ENCODE assay signal across 8 cellular contexts in genomic region chr19:45451850-45452387, GRCh38. TPM values are rescaled to one million over a fixed set of nuclear protein-coding genes. Genes with fewer than 3 reads are reported as not detected.
DNase-seq lines count a peak whose midpoint lies in the region; ATAC-seq and TF ChIP-seq lines count a peak whose summit lies in the region.
"Had no signal": no experiment of that assay in that cellular context is flagged by ENCODE, and none has a peak within 500 bp of the region (broad histone marks: within the 10 kb centered on the region; RNA-seq: fewer than 3 reads in every experiment).

No MANE protein-coding gene starts in this region.

- H3K9me3 ChIP-seq in body of pancreas, result no peaks in the 10 kb centered on the region
- H3K9me3 ChIP-seq: adrenal gland had no signal

- H3K4me3 ChIP-seq in body of pancreas, result no peak overlapping the region

- peak overlapping the region; percentile 17 to 92 (median 83) for H3K27ac ChIP-seq in body of pancreas

- H3K27ac Mint-ChIP-seq in IgD-negative memory B cell, result peak overlapping the region; percentile 97 to 99 (median 98)
- peak overlapping the region; percentile 96 for H3K27ac Mint-ChIP-seq in progenitor cell of endocrine pancreas

- H3K27me3 ChIP-seq in body of pancreas, result no peaks in the 10 kb centered on the region
- H3K27me3 ChIP-seq: adrenal gland had no signal

- peaks cover 29 to 35% (median 29%) of the 10 kb centered on the region in 3 donors for H3K4me1 Mint-ChIP-seq in IgD-negative memory B cell
- H3K4me1 Mint-ChIP-seq in progenitor cell of endocrine pancreas (ENCODE audit: low read depth), result peaks cover 36% of the 10 kb centered on the region

- DNase-seq in body of pancreas (no peak), progenitor cell of endocrine pancreas (ENCODE audit: low spot score, unreplicated experiment) (no peak), NCI-H1105 treated with DMSO at 0.1 percent for 48 hours (lab: John Stamatoyannopoulos, UW) (no peak)
- DNase-seq: SHP77 had no signal

- H3K4me1 ChIP-seq in body of pancreas, result peaks cover 43% of the 10 kb centered on the region

- ATAC-seq in body of pancreas (no peak), GM19351 (IDR thresholded peaks at IDR 0.05; ENCODE audit: unreplicated experiment) (no peak), HG02678 (IDR thresholded peaks at IDR 0.05; ENCODE audit: unreplicated experiment) (no peak)

- TF ChIP-seq POLR2A in body of pancreas (IDR thresholded peaks at IDR 0.05), result no peak

- no peak for TF ChIP-seq CTCF in body of pancreas (IDR thresholded peaks at IDR 0.05)
- TF ChIP-seq CTCF in progenitor cell of endocrine pancreas (IDR thresholded peaks at IDR 0.05; ENCODE audit: unreplicated experiment), result no peak

- H3K4me3 Mint-ChIP-seq in IgD-negative memory B cell (peak overlapping the region; percentile 85 to 94 (median 90)), progenitor cell of endocrine pancreas (ENCODE audit: low read depth) (peak overlapping the region; percentile 79)

- WGBS in body of pancreas, 2 donors, result 70 to 77% methylated on average over 12 of the region's 12 CpGs

- no peaks in the 10 kb centered on the region for H3K36me3 ChIP-seq in body of pancreas (replicated peaks in 1 of 2; ENCODE audit: insufficient read depth in 1 of 2, low read depth in 2 of 2)
- H3K36me3 ChIP-seq: adrenal gland had no signal

- H3K27me3 Mint-ChIP-seq in IgD-negative memory B cell (peaks cover 3% of the 10 kb centered on the region), progenitor cell of endocrine pancreas (no peaks in the 10 kb centered on the region)

- H3K36me3 Mint-ChIP-seq in IgD-negative memory B cell (peaks cover 3% of the 10 kb centered on the region), progenitor cell of endocrine pancreas (ENCODE audit: insufficient read depth) (no peaks in the 10 kb centered on the region)

- intact Hi-C loops in body of pancreas (cut with DNase I), result no loop called here

- no peaks in the 10 kb centered on the region for H3K9me3 Mint-ChIP-seq in IgD-negative memory B cell
- no peaks in the 10 kb centered on the region for H3K9me3 Mint-ChIP-seq in progenitor cell of endocrine pancreas (ENCODE audit: low read depth)

RNA-seq across cellular contexts. Expression of gene FOSB, which starts 15.9 kb away (rescaled TPM):
- 48.1 TPM for polyA plus RNA-seq in IgD-negative memory B cell
- total RNA-seq in body of pancreas (10 to 100 TPM in 1 of 2 donors, 1 to 10 TPM in 1; 4.2 to 84.7 TPM), progenitor cell of endocrine pancreas (5.3 and 7.3 TPM in 2 replicates)

RNA-seq across cellular contexts. Expression of gene ERCC1, which starts 28.2 kb away (rescaled TPM):
- polyA plus RNA-seq in IgD-negative memory B cell, result 50.2 TPM
- total RNA-seq in body of pancreas (10 to 100 TPM; 91.3 to 97.9 TPM), progenitor cell of endocrine pancreas (58.5 and 64.8 TPM in 2 replicates)

RNA-seq across cellular contexts. Expression of gene RTN2, which starts 44.9 kb away (rescaled TPM):
- polyA plus RNA-seq in IgD-negative memory B cell, result 0.71 TPM
- total RNA-seq in body of pancreas (1 to 10 TPM; 2.9 to 5.6 TPM), progenitor cell of endocrine pancreas (17.9 and 21.6 TPM in 2 replicates)

RNA-seq across cellular contexts. Expression of gene POLR1G, which starts 45.5 kb away (rescaled TPM):
- 2.2 TPM for polyA plus RNA-seq in IgD-negative memory B cell
- 1 to 10 TPM; 1.8 to 2.0 TPM for total RNA-seq in body of pancreas
- total RNA-seq in progenitor cell of endocrine pancreas, result 7.4 and 8.9 TPM in 2 replicates

RNA-seq across cellular contexts. Expression of gene PPM1N, which starts 46.3 kb away (rescaled TPM):
- 4.0 TPM for polyA plus RNA-seq in IgD-negative memory B cell
- total RNA-seq in body of pancreas (not detected), progenitor cell of endocrine pancreas (0.62 TPM in 1 of 2 replicates, not detected in the other)
